In genomic region chr12:95102916-95103671, GRCh38 we compare ENCODE assay signal across 8 cellular contexts. TPM values are rescaled to one million over a fixed set of nuclear protein-coding genes. Genes with fewer than 3 reads are reported as not detected.
A peak's percentile ranks its signal among the peaks of the same experiment; 100 is the strongest.
DNase-seq lines count a peak whose midpoint lies in the region; ATAC-seq, FAIRE-seq and TF ChIP-seq lines count a peak whose summit lies in the region.

No MANE protein-coding gene starts in this region.

- H2AFZ ChIP-seq in PC-9, result peak overlapping the region; percentile 20; the same call in 1 of the 2 replicates

- no TSS peak for BruUV-seq in PC-9 (replicated peaks; lab: Mats Ljungman, UMichigan)

- H3K9me2 ChIP-seq in PC-9 (ENCODE audit: insufficient read depth), result no peaks in the 10 kb centered on the region

- intact Hi-C loops in PC-9 (cut with micrococcal nuclease; ENCODE audit: unreplicated experiment) (loop anchor here (2.0 kb wide), 1 partner anchor 14 kb away; no protein-coding TSS in a partner anchor), posterior vena cava (cut with DNase I) (no loop called here)

- H3F3A ChIP-seq in PC-9 (ENCODE audit: insufficient read depth, low read depth), result peaks cover 49% of the 10 kb centered on the region

- CTCF ChIA-PET in PC-9 (lab: Charles Lee), result no interaction called here

- H3K36me3 ChIP-seq in GM06990 (ENCODE audit: control insufficient read depth, insufficient read depth, low read length), result peaks cover 2% of the 10 kb centered on the region
- H3K36me3 ChIP-seq in PC-9 (ENCODE audit: low read depth), result 0 out of 2 replicates have a peak, but pooled peaks cover 17% of the 10 kb centered on the region

- H3K79me2 ChIP-seq in PC-9 (ENCODE audit: low read depth), result no peaks in the 10 kb centered on the region

- H3K4me3 ChIP-seq in GM06990 (replicated peaks; ENCODE audit: low read depth, low read length) (no peak overlapping the region), PC-9 (peak overlapping the region; percentile 33; the same call in 1 of the 2 replicates), choroid plexus epithelial cell (ENCODE audit: low read depth, low read length) (no peak overlapping the region)

- no peaks in the 10 kb centered on the region for H3K9me3 ChIP-seq in PC-9 (ENCODE audit: insufficient read depth, low read depth)

- H3K4me2 ChIP-seq in PC-9, result peak overlapping the region; percentile 74

- POLR2A ChIA-PET in PC-9 (lab: Charles Lee; ENCODE audit: unreplicated experiment), result interaction anchor here (1.0 kb wide), 1 partner anchor 111 kb away, joined by 5 read pairs; no protein-coding TSS in a partner anchor

- H3K27ac ChIP-seq in PC-9, result peak overlapping the region; percentile 88

- DNase-seq in GM06990 (ENCODE audit: extremely low read depth, insufficient read length), result peak; percentile 84
- peak; percentile 79 for DNase-seq in HS-27A (ENCODE audit: low read depth)
- DNase-seq in PC-9, result peak; percentile 51 to 98
- DNase-seq in choroid plexus epithelial cell (ENCODE audit: low read depth), result peak; percentile 83
- peak; percentile 54 for DNase-seq in stimulated activated CD4-positive, alpha-beta T cell treated with anti-CD3 and anti-CD28 coated beads, Interleukin-1b, Interleukin-23, amount 100 ng/mL, for 48 hours
- DNase-seq in D721Med (ENCODE audit: insufficient read length, low spot score), result no peak
- no peak for DNase-seq in posterior vena cava (ENCODE audit: low spot score)

- no peaks in the 10 kb centered on the region for H4K20me1 ChIP-seq in PC-9 (ENCODE audit: insufficient read depth)

- ATAC-seq in GM21447 (IDR thresholded peaks at IDR 0.05; ENCODE audit: unreplicated experiment), result peak; percentile 98

- no peaks in the 10 kb centered on the region for H3K27me3 ChIP-seq in GM06990 (replicated peaks; ENCODE audit: control insufficient read depth, insufficient read depth, low read length)
- H3K27me3 ChIP-seq in PC-9 (ENCODE audit: insufficient read depth, low read depth), result no peaks in the 10 kb centered on the region

- no peak for TF ChIP-seq CTCF in GM06990 (IDR thresholded peaks at IDR 0.05; ENCODE audit: insufficient read depth, low read length, poor library complexity, severe bottlenecking)
- TF ChIP-seq CTCF in PC-9 (conservative IDR thresholded peaks at IDR 0.05), result no peak
- no peak for TF ChIP-seq CTCF in choroid plexus epithelial cell (conservative IDR thresholded peaks at IDR 0.05; ENCODE audit: low read depth, low read length)
- TF ChIP-seq CTCF in D721Med (IDR thresholded peaks at IDR 0.05; ENCODE audit: insufficient read depth, missing control alignments), result no peak

- peaks cover 64% of the 10 kb centered on the region for H3K4me1 ChIP-seq in PC-9 (replicated peaks; ENCODE audit: insufficient read depth)

- no peak for FAIRE-seq in D721Med (lab: Jason Lieb, UNC)

RNA-seq across cellular contexts. Expression of gene NR2C1, which starts 29.7 kb away (rescaled TPM):
- total RNA-seq in PC-9 (2021), result 24.2 and 26.4 TPM in 2 replicates
- 10 to 100 TPM; 23.9 to 28.6 TPM for total RNA-seq in posterior vena cava

Comparison
In these comparisons a context has a peak if more than half of its experiments do, and no peak if none do; other contexts are left out.
1. DNase-seq: peak in GM06990 (single experiment), HS-27A (single experiment), PC-9 (2 of 2), choroid plexus epithelial cell (single experiment) and stimulated activated CD4-positive, alpha-beta T cell treated with anti-CD3 and anti-CD28 coated beads, Interleukin-1b, Interleukin-23, amount 100 ng/mL, for 48 hours (single experiment); none in D721Med (single experiment) and posterior vena cava (single experiment).